ENCODE assay signal across 14 cellular contexts in genomic region chr4:127829014-127829413, GRCh38. TPM values are rescaled to one million over a fixed set of nuclear protein-coding genes. Genes with fewer than 3 reads are reported as not detected.
DNase-seq lines count a peak whose midpoint lies in the region; ATAC-seq and TF ChIP-seq lines count a peak whose summit lies in the region.
"Had no signal": no experiment of that assay in that cellular context is flagged by ENCODE, and none has a peak within 500 bp of the region (broad histone marks: within the 10 kb centered on the region; RNA-seq: fewer than 3 reads in every experiment).

No MANE protein-coding gene starts in this region.

- no peaks in the 10 kb centered on the region for H3K4me1 ChIP-seq in mucosa of descending colon (ENCODE audit: low read depth)
- H3K4me1 ChIP-seq: vagina had no signal

- no peak overlapping the region for H3K4me3 ChIP-seq in NB4 (ENCODE audit: low read depth, low read length)
- no peak overlapping the region for H3K4me3 ChIP-seq in mucosa of descending colon
- H3K4me3 ChIP-seq: vagina had no signal

- no peaks in the 10 kb centered on the region for H3K36me3 ChIP-seq in mucosa of descending colon (ENCODE audit: low read depth)

- H3K9me3 ChIP-seq in mucosa of descending colon = no peaks in the 10 kb centered on the region
- H3K9me3 ChIP-seq: vagina had no signal

- no peak overlapping the region for H3K27ac Mint-ChIP-seq in activated CD4-positive, alpha-beta memory T cell treated with anti-CD3 and anti-CD28 coated beads for 36 hours
- H3K27ac Mint-ChIP-seq: activated CD4-positive, alpha-beta memory T cell treated with anti-CD3 and anti-CD28 coated beads, Interleukin-2, amount 10 ng/mL, durations not matched to agents 7 days and 5 days; activated naive CD8-positive, alpha-beta T cell had no signal

- H3K9me3 Mint-ChIP-seq in activated CD4-positive, alpha-beta memory T cell treated with anti-CD3 and anti-CD28 coated beads for 36 hours = no peaks in the 10 kb centered on the region
- H3K9me3 Mint-ChIP-seq: activated CD4-positive, alpha-beta memory T cell treated with anti-CD3 and anti-CD28 coated beads, Interleukin-2, amount 10 ng/mL, durations not matched to agents 7 days and 5 days; naive B cell had no signal

- TF ChIP-seq CTCF in NB4 (IDR thresholded peaks at IDR 0.05; ENCODE audit: low read depth, low read length) (no peak), mucosa of descending colon (IDR thresholded peaks at IDR 0.05) (no peak)

- CTCF ChIA-PET in activated CD4-positive, alpha-beta memory T cell treated with anti-CD3 and anti-CD28 coated beads for 36 hours (lab: Charles Lee) = no interaction called here

- ATAC-seq in GM18868 (IDR thresholded peaks at IDR 0.05; ENCODE audit: unreplicated experiment) (peak; percentile 88), GM21526 (IDR thresholded peaks at IDR 0.05; ENCODE audit: low FRiP score, unreplicated experiment) (peak; percentile 89), HG03060 (IDR thresholded peaks at IDR 0.05; ENCODE audit: low read depth, unreplicated experiment) (peak; percentile 86), mucosa of descending colon (no peak)

- TF ChIP-seq POLR2A in NB4 (IDR thresholded peaks at IDR 0.05; ENCODE audit: extremely low read depth, insufficient read length) = no peak

- POLR2A ChIA-PET in activated CD4-positive, alpha-beta memory T cell treated with anti-CD3 and anti-CD28 coated beads for 36 hours (lab: Charles Lee) = no interaction called here

- no peak overlapping the region for H3K4me3 Mint-ChIP-seq in activated CD4-positive, alpha-beta memory T cell treated with anti-CD3 and anti-CD28 coated beads for 36 hours
- H3K4me3 Mint-ChIP-seq: activated CD4-positive, alpha-beta memory T cell treated with anti-CD3 and anti-CD28 coated beads, Interleukin-2, amount 10 ng/mL, durations not matched to agents 7 days and 5 days; activated naive CD8-positive, alpha-beta T cell; naive B cell had no signal

- no peaks in the 10 kb centered on the region for H3K4me1 Mint-ChIP-seq in activated CD4-positive, alpha-beta memory T cell treated with anti-CD3 and anti-CD28 coated beads for 36 hours (ENCODE audit: low read depth)
- H3K4me1 Mint-ChIP-seq: activated CD4-positive, alpha-beta memory T cell treated with anti-CD3 and anti-CD28 coated beads, Interleukin-2, amount 10 ng/mL, durations not matched to agents 7 days and 5 days had no signal

- H3K27me3 Mint-ChIP-seq in activated CD4-positive, alpha-beta memory T cell treated with anti-CD3 and anti-CD28 coated beads for 36 hours = peaks cover 3% of the 10 kb centered on the region
- H3K27me3 Mint-ChIP-seq: naive B cell had no signal

- peak; percentile 28 for DNase-seq in NB4 (ENCODE audit: low read depth)
- DNase-seq in mucosa of descending colon = no peak
- no peak for DNase-seq in kidney glomerular epithelial cell (lab: John Stamatoyannopoulos, UW)
- DNase-seq in activated CD4-positive, alpha-beta memory T cell treated with anti-CD3 and anti-CD28 coated beads for 36 hours = no peak
- DNase-seq in stimulated activated CD4-positive, alpha-beta T cell treated with anti-CD3 and anti-CD28 coated beads, Interleukin-4, amount 100 ng/mL, for 4 hours = no peak
- DNase-seq: activated CD4-positive, alpha-beta memory T cell treated with anti-CD3 and anti-CD28 coated beads, Interleukin-2, amount 10 ng/mL, durations not matched to agents 7 days and 5 days; naive B cell; NCI-H1436; SW 1271 had no signal

- intact Hi-C loops in mucosa of descending colon (cut with DNase I, micrococcal nuclease) = no loop called here
- intact Hi-C loops in activated CD4-positive, alpha-beta memory T cell treated with anti-CD3 and anti-CD28 coated beads for 36 hours (cut with micrococcal nuclease) = no loop called here

- no peaks in the 10 kb centered on the region for H3K36me3 Mint-ChIP-seq in activated CD4-positive, alpha-beta memory T cell treated with anti-CD3 and anti-CD28 coated beads for 36 hours
- H3K36me3 Mint-ChIP-seq: activated naive CD8-positive, alpha-beta T cell; naive B cell had no signal

RNA-seq across cellular contexts. Expression of gene HSPA4L, which starts 46.9 kb away (rescaled TPM):
- total RNA-seq in mucosa of descending colon = 10 to 100 TPM in 1 of 3 donors, 1 to 10 TPM in 2; 2.2 to 10.2 (median 3.6) TPM
- 1 to 10 TPM; 1.9 to 3.0 TPM for total RNA-seq in activated CD4-positive, alpha-beta memory T cell treated with anti-CD3 and anti-CD28 coated beads for 36 hours

RNA-seq across cellular contexts. Expression of gene PLK4, which starts 51.7 kb away (rescaled TPM):
- total RNA-seq in mucosa of descending colon = 1 to 10 TPM; 1.1 to 8.7 (median 4.7) TPM
- total RNA-seq in activated CD4-positive, alpha-beta memory T cell treated with anti-CD3 and anti-CD28 coated beads for 36 hours = 10 to 100 TPM; 43.5 to 45.6 TPM

Comparison
In these comparisons a context has a peak if more than half of its experiments do, and no peak if none do; other contexts are left out.
1. RNA of gene PLK4, which starts 51.7 kb away (total RNA-seq): 43.5 to 45.6 TPM in activated CD4-positive, alpha-beta memory T cell treated with anti-CD3 and anti-CD28 coated beads for 36 hours; 1.1 to 8.7 TPM in mucosa of descending colon; every median in the first group is over 4 times any median in the second.